In genomic region chr5:75349663-75350062, GRCh38 we compare ENCODE assay signal across 32 cellular contexts.
"Had no signal": no experiment of that assay in that cellular context is flagged by ENCODE, and none has a peak within 500 bp of the region (broad histone marks: within the 10 kb centered on the region; RNA-seq: fewer than 3 reads in every experiment).

No MANE protein-coding gene starts in this region.

- H2AFZ ChIP-seq: neural progenitor cell, parathyroid adenoma had no signal

- H3K27me3 Mint-ChIP-seq: progenitor cell of endocrine pancreas; stimulated activated memory B cell treated with anti-CD40 and anti-IgM and Interleukin-4, amounts not matched to agents 10 μg/mL and 1 μg/mL and 100 μg/mL, for 72 hours; stimulated activated naive CD8-positive, alpha-beta T cell treated with anti-CD3 and anti-CD28 coated beads, Interleukin-15, amount 100 ng/mL, for 72 hours; type B pancreatic cell had no signal

- H3K9me3 ChIP-seq: ovary, psoas muscle, spleen, suprapubic skin, testis, tibial artery, transverse colon, upper lobe of right lung, vagina had no signal

- H3K79me2 ChIP-seq: parathyroid adenoma had no signal

- FAIRE-seq: urothelium cell line had no signal

- H3K27me3 ChIP-seq: neural progenitor cell, ovary, spleen, suprapubic skin, testis, tibial artery, transverse colon, upper lobe of right lung, vagina had no signal

- DNase-seq: natural killer cell; occipital lobe; ovary; posterior cingulate gyrus; psoas muscle; right cardiac atrium; spleen; stimulated activated CD4-positive, alpha-beta T cell treated with anti-CD3 and anti-CD28 coated beads, Interleukin-12 subunit alpha, Interleukin-12 subunit beta, amount 100 ng/mL, for 4 hours; stimulated activated CD4-positive, alpha-beta T cell treated with anti-CD3 and anti-CD28 coated beads, Interleukin-1b, Interleukin-23, amount 100 ng/mL, for 48 hours; stimulated activated CD4-positive, alpha-beta T cell treated with anti-CD3 and anti-CD28 coated beads, Interleukin-4, amount 100 ng/mL, for 1 hour; stimulated activated CD4-positive, alpha-beta T cell treated with anti-CD3 and anti-CD28 coated beads, Interleukin-4, amount 100 ng/mL, for 4 hours; stimulated activated CD8-positive, alpha-beta memory T cell treated with anti-CD3 and anti-CD28 coated beads, Interleukin-4, amount 100 ng/mL, for 48 hours; stimulated activated naive CD4-positive, alpha-beta T cell; stimulated activated naive CD8-positive, alpha-beta T cell treated with anti-CD3 and anti-CD28 coated beads, Interleukin-15, amount 100 ng/mL, for 72 hours; stimulated activated naive CD8-positive, alpha-beta T cell treated with anti-CD3 and anti-CD28 coated beads, Interleukin-15, Interleukin-2, amounts not matched to agents 100 U/mL and 50 U/mL, for 24 hours; substantia nigra; testis; tibial artery; transverse colon; upper lobe of right lung had no signal

- H3K9ac ChIP-seq: neural progenitor cell, parathyroid adenoma had no signal

- H3K27ac Mint-ChIP-seq: nephron; neural progenitor cell; stimulated activated memory B cell treated with anti-CD40 and anti-IgM and Interleukin-4, amounts not matched to agents 10 μg/mL and 1 μg/mL and 100 μg/mL, for 72 hours; stimulated activated naive CD8-positive, alpha-beta T cell treated with anti-CD3 and anti-CD28 coated beads, Interleukin-15, amount 100 ng/mL, for 72 hours; type B pancreatic cell had no signal

- ATAC-seq: natural killer cell; psoas muscle; right cardiac atrium; sciatic nerve; stimulated activated memory B cell treated with anti-CD40 and anti-IgM and Interleukin-4, amounts not matched to agents 10 μg/mL and 1 μg/mL and 100 μg/mL, for 72 hours; stimulated activated naive CD8-positive, alpha-beta T cell treated with anti-CD3 and anti-CD28 coated beads, Interleukin-15, amount 100 ng/mL, for 72 hours; stimulated activated naive CD8-positive, alpha-beta T cell treated with anti-CD3 and anti-CD28 coated beads, Interleukin-15, Interleukin-2, amounts not matched to agents 100 U/mL and 50 U/mL, for 24 hours; upper lobe of right lung had no signal

- H3K4me2 ChIP-seq: neural progenitor cell, smooth muscle cell had no signal

- H3K4me3 ChIP-seq: neural progenitor cell, ovary, psoas muscle, skin epidermis, smooth muscle cell, spleen, suprapubic skin, testis, tibial artery, transverse colon, upper lobe of right lung, vagina had no signal

- H3K4me3 Mint-ChIP-seq: natural killer cell; nephron; neural progenitor cell; stimulated activated memory B cell treated with anti-CD40 and anti-IgM and Interleukin-4, amounts not matched to agents 10 μg/mL and 1 μg/mL and 100 μg/mL, for 72 hours; stimulated activated naive CD8-positive, alpha-beta T cell treated with anti-CD3 and anti-CD28 coated beads, Interleukin-15, amount 100 ng/mL, for 72 hours; type B pancreatic cell had no signal

- H3K9me3 Mint-ChIP-seq: natural killer cell; nephron; neural progenitor cell; stimulated activated memory B cell treated with anti-CD40 and anti-IgM and Interleukin-4, amounts not matched to agents 10 μg/mL and 1 μg/mL and 100 μg/mL, for 72 hours; stimulated activated naive CD8-positive, alpha-beta T cell treated with anti-CD3 and anti-CD28 coated beads, Interleukin-15, amount 100 ng/mL, for 72 hours; type B pancreatic cell had no signal

- H3K27ac ChIP-seq: neural progenitor cell, ovary, parathyroid adenoma, psoas muscle, skin epidermis, spleen, suprapubic skin, testis, tibial artery, transverse colon, upper lobe of right lung, vagina had no signal

- H3K4me1 ChIP-seq: neural progenitor cell, parathyroid adenoma, psoas muscle, spleen, suprapubic skin, testis, tibial artery, transverse colon, upper lobe of right lung, vagina had no signal

- H3K36me3 ChIP-seq: ovary had no signal

- H3K4me1 Mint-ChIP-seq: natural killer cell; nephron; neural progenitor cell; stimulated activated memory B cell treated with anti-CD40 and anti-IgM and Interleukin-4, amounts not matched to agents 10 μg/mL and 1 μg/mL and 100 μg/mL, for 72 hours had no signal
